In the genomic region with DNA sequence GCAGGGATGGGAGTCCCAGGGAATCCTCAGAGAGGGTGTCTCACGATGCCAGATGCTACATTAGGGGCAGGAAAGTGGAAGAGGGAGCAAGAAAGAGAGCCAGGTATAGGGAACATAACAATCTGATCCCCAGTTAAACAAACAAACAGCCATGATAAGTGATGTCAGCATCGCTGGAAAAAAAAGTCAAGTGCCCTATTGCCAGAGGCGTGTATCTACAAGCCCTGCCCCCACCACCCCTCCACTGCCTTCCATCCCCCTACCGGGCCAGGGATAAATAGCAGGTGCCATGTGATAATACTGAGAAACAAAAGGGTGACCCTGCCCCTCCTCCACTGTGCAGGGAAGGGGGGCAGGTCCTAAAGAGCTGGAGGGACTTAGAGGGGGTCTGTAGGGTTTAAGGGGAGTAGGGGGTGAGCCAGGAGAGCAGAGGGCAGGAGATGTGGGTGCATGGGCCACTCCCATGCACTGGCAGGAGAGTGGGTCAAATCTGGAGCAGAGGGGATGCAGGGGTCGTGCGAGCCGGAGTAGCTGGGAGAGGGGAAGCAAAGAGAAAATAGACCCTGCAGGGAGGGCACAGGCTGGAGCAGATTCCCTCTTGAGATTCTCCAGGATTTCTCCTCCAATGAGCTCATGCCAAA, we compare ENCODE assay signal across 9 cellular contexts. TPM values are rescaled to one million over a fixed set of nuclear protein-coding genes. Genes with fewer than 3 reads are reported as not detected.
DNase-seq lines count a peak whose midpoint lies in the region; ATAC-seq and TF ChIP-seq lines count a peak whose summit lies in the region.
"Had no signal": no experiment of that assay in that cellular context is flagged by ENCODE, and none has a peak within 500 bp of the region (broad histone marks: within the 10 kb centered on the region; RNA-seq: fewer than 3 reads in every experiment).

No MANE protein-coding gene starts in this region.

- no peak overlapping the region for H3K27ac ChIP-seq in 22Rv1

- TF ChIP-seq CTCF in 22Rv1 (IDR thresholded peaks at IDR 0.05) (0 out of 2 replicates have a peak, but pooled peaks have one; percentile 27), fibroblast of the aortic adventitia (IDR thresholded peaks at IDR 0.05; ENCODE audit: insufficient read depth, low read length) (peak; percentile 4)

- no peaks in the 10 kb centered on the region for H3K9me3 Mint-ChIP-seq in activated T-cell treated with anti-CD3 and anti-CD28 coated beads, Interleukin-2, amount 50 U/mL, for 24 hours

- in situ Hi-C loops in G401 (cut with HindIII; ENCODE audit: low sequenced_read_pairs), result no loop called here

- H3K27me3 Mint-ChIP-seq in activated T-cell treated with anti-CD3 and anti-CD28 coated beads, Interleukin-2, amount 50 U/mL, for 24 hours, result peaks cover 63% of the 10 kb centered on the region

- no peak overlapping the region for H3K4me3 ChIP-seq in H7 (ENCODE audit: insufficient read depth, low read depth, low read length)
- no peak overlapping the region for H3K4me3 ChIP-seq in fibroblast of the aortic adventitia (ENCODE audit: low read depth, low read length)

- no peaks in the 10 kb centered on the region for H3K27me3 ChIP-seq in H7 (ENCODE audit: control insufficient read depth, insufficient read depth, low read length)

- H3K4me3 Mint-ChIP-seq in activated T-cell treated with anti-CD3 and anti-CD28 coated beads, Interleukin-2, amount 50 U/mL, for 24 hours, result no peak overlapping the region

- ATAC-seq in HG02981 (IDR thresholded peaks at IDR 0.05; ENCODE audit: unreplicated experiment), result no peak

- no peaks in the 10 kb centered on the region for H3K36me3 Mint-ChIP-seq in activated T-cell treated with anti-CD3 and anti-CD28 coated beads, Interleukin-2, amount 50 U/mL, for 24 hours (ENCODE audit: low read depth)

- H3K4me1 Mint-ChIP-seq in activated T-cell treated with anti-CD3 and anti-CD28 coated beads, Interleukin-2, amount 50 U/mL, for 24 hours (ENCODE audit: low read depth), result no peaks in the 10 kb centered on the region

- no peak overlapping the region for H3K27ac Mint-ChIP-seq in activated T-cell treated with anti-CD3 and anti-CD28 coated beads, Interleukin-2, amount 50 U/mL, for 24 hours

- DNase-seq in H7, result peak; percentile 94
- DNase-seq in NCI-H524 treated with DMSO at 0.1 percent for 48 hours (lab: John Stamatoyannopoulos, UW), result peak; percentile 11
- DNase-seq in fibroblast of the aortic adventitia (ENCODE audit: low read depth), result no peak
- DNase-seq in G401 (ENCODE audit: low spot score), result no peak
- no peak for DNase-seq in stimulated activated CD4-positive, alpha-beta T cell treated with anti-CD3 and anti-CD28 coated beads, Interleukin-1b, Interleukin-23, amount 100 ng/mL, for 48 hours
- DNase-seq in activated T-cell treated with anti-CD3 and anti-CD28 coated beads, Interleukin-2, amount 50 U/mL, for 24 hours, result no peak

- no peaks in the 10 kb centered on the region for H3K36me3 ChIP-seq in H7 (replicated peaks; ENCODE audit: control insufficient read depth, insufficient read depth, low read length)

RNA-seq across cellular contexts. Expression of a gene that starts 3.4 kb away (rescaled TPM):
- total RNA-seq in H7 (2014; rRNA removed; shearing (Covaris generic)), result not detected in 2 replicates
- not detected in 2 replicates for total RNA-seq in fibroblast of the aortic adventitia (ENCODE audit: low replicate concordance)
- total RNA-seq in G401 (2014; rRNA removed; shearing (Covaris generic)), result not detected in 2 replicates
- total RNA-seq: lung microvascular endothelial cell had no signal

Comparison
In these comparisons a context has a peak if more than half of its experiments do, and no peak if none do; other contexts are left out.
1. DNase-seq: peak in H7 (single experiment) and NCI-H524 treated with DMSO at 0.1 percent for 48 hours (single experiment); none in fibroblast of the aortic adventitia (single experiment), G401 (single experiment), stimulated activated CD4-positive, alpha-beta T cell treated with anti-CD3 and anti-CD28 coated beads, Interleukin-1b, Interleukin-23, amount 100 ng/mL, for 48 hours (single experiment) and activated T-cell treated with anti-CD3 and anti-CD28 coated beads, Interleukin-2, amount 50 U/mL, for 24 hours (single experiment).